In genomic region chr5:65027149-65027548, GRCh38 we compare ENCODE assay signal across 10 cellular contexts.
DNase-seq lines count a peak whose midpoint lies in the region; ATAC-seq and TF ChIP-seq lines count a peak whose summit lies in the region.
"Had no signal": no experiment of that assay in that cellular context is flagged by ENCODE, and none has a peak within 500 bp of the region (broad histone marks: within the 10 kb centered on the region; RNA-seq: fewer than 3 reads in every experiment).

No MANE protein-coding gene starts in this region.

- no peaks in the 10 kb centered on the region for H3K27me3 ChIP-seq in DOHH2 (ENCODE audit: control insufficient read depth, low read length)
- H3K27me3 ChIP-seq: heart left ventricle had no signal

- intact Hi-C loops in natural killer cell (cut with micrococcal nuclease) = no loop called here

- H3K4me2 ChIP-seq in DOHH2 (ENCODE audit: low read length) = peak overlapping the region; percentile 57

- no peaks in the 10 kb centered on the region for H3K9me2 ChIP-seq in DOHH2 (replicated peaks; ENCODE audit: control insufficient read depth, low read length)

- H3K27ac Mint-ChIP-seq in brain (peak overlapping the region in 3 of 5 experiments; percentile 15 to 70 (median 29)), natural killer cell (no peak overlapping the region)

- H3K27me3 Mint-ChIP-seq in brain (no peaks in the 10 kb centered on the region), natural killer cell (ENCODE audit: low read depth in 2 of 2) (peaks cover 0 to 8% of the 10 kb centered on the region in 2 donors)

- no peaks in the 10 kb centered on the region for H3K9me3 ChIP-seq in DOHH2 (ENCODE audit: control insufficient read depth, insufficient read depth, low read length)
- H3K9me3 ChIP-seq: heart left ventricle had no signal

- H3K36me3 Mint-ChIP-seq in brain (no peaks in the 10 kb centered on the region), natural killer cell (no peaks in the 10 kb centered on the region)

- TF ChIP-seq CTCF in DOHH2 (IDR thresholded peaks at IDR 0.05; ENCODE audit: low read depth, low read length, poor library complexity, severe bottlenecking) (no peak), brain (conservative IDR thresholded peaks at IDR 0.05) (no peak), natural killer cell (IDR thresholded peaks at IDR 0.05) (no peak)

- no peaks in the 10 kb centered on the region for H4K20me1 ChIP-seq in DOHH2 (ENCODE audit: control insufficient read depth, insufficient read depth, low read depth, low read length)

- H3K4me1 Mint-ChIP-seq in brain (peaks cover 13% of the 10 kb centered on the region), natural killer cell (peaks cover 0 to 4% of the 10 kb centered on the region in 2 donors)

- H3K4me3 Mint-ChIP-seq in brain (no peak overlapping the region), natural killer cell (no peak overlapping the region)

- H3F3A ChIP-seq in DOHH2 (ENCODE audit: control insufficient read depth, insufficient read depth) = no peaks in the 10 kb centered on the region

- H3K9me3 Mint-ChIP-seq in brain = peaks cover 0 to 2% (median 0%) of the 10 kb centered on the region in 5 experiments
- no peaks in the 10 kb centered on the region for H3K9me3 Mint-ChIP-seq in natural killer cell

- ATAC-seq in GM19395 (IDR thresholded peaks at IDR 0.05; ENCODE audit: unreplicated experiment) = peak; percentile 80
- ATAC-seq in HG03108 (IDR thresholded peaks at IDR 0.05; ENCODE audit: unreplicated experiment) = peak; percentile 69
- ATAC-seq in natural killer cell = no peak

- H3K27ac ChIP-seq in DOHH2 (ENCODE audit: low read depth, low read length) = peak overlapping the region; percentile 42
- H3K27ac ChIP-seq: heart left ventricle had no signal

- no peaks in the 10 kb centered on the region for H3K79me2 ChIP-seq in DOHH2 (ENCODE audit: control insufficient read depth, low read length)

- peaks cover 39% of the 10 kb centered on the region for H3K4me1 ChIP-seq in DOHH2 (ENCODE audit: control insufficient read depth, low read length)

- DNase-seq in inferior parietal cortex (ENCODE audit: extremely low spot score) = no peak
- no peak for DNase-seq in NCI-H345 (lab: John Stamatoyannopoulos, UW)
- no peak for DNase-seq in NCI-H748 (lab: John Stamatoyannopoulos, UW; ENCODE audit: unreplicated experiment)
- DNase-seq in natural killer cell = no peak
- DNase-seq: heart left ventricle; NK-92 treated with Interleukin-12 subunit alpha and Interleukin-12 subunit beta, amount 100 ng/mL, for 24 hours had no signal

- peak overlapping the region; percentile 24 for H3K4me3 ChIP-seq in DOHH2 (ENCODE audit: low read length)
- H3K4me3 ChIP-seq: heart left ventricle had no signal

- H3K36me3 ChIP-seq in DOHH2 (ENCODE audit: control insufficient read depth, low read length) = no peaks in the 10 kb centered on the region
- H3K36me3 ChIP-seq: heart left ventricle had no signal

Comparison
In these comparisons a context has a peak if more than half of its experiments do, and no peak if none do; other contexts are left out.
1. ATAC-seq: peak in GM19395 (single experiment) and HG03108 (single experiment); none in natural killer cell (0 of 3).
2. H3K27ac Mint-ChIP-seq: peak in brain (3 of 5); none in natural killer cell (0 of 2).